In genomic region chr3:171126478-171127214, GRCh38 we compare ENCODE assay signal across 8 cellular contexts.
"Had no signal": no experiment of that assay in that cellular context is flagged by ENCODE, and none has a peak within 500 bp of the region (broad histone marks: within the 10 kb centered on the region; RNA-seq: fewer than 3 reads in every experiment).

No MANE protein-coding gene starts in this region.

- DNase-seq: H9, HCEC 1CT, KG1 had no signal

- FAIRE-seq: H1, H54, HTR-8/SVneo had no signal

- ATAC-seq: GM23338 had no signal

- H3K36me3 Mint-ChIP-seq: IgD-negative memory B cell had no signal

- H3K4me3 ChIP-seq: GM23338 had no signal

- H3K9me3 Mint-ChIP-seq: GM23338, H9, IgD-negative memory B cell had no signal

- H2AFZ ChIP-seq: GM23338 had no signal

- H3K4me2 ChIP-seq: GM23338 had no signal

- H3K4me3 Mint-ChIP-seq: GM23338, H9, IgD-negative memory B cell had no signal

- H3K4me1 Mint-ChIP-seq: IgD-negative memory B cell had no signal

- H3K27me3 Mint-ChIP-seq: IgD-negative memory B cell had no signal
